In the genomic region with DNA sequence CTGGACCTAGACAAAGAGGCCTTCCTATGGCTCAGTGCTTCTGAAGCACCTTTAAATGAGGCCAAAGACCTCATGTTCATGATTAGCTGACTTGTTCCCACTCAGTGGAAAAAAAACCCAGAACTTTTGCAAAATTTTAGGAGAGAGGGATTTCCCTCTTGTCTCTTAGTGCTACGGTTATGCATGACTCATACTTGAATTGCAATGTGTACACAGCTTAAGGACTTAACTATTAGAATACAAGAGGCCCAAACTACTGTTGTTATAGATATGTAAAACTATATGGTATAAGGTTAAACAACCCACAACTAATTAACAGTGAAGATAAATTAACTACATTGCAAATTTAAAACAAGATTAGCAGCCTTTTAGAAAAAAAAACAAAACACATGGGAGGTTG, we compare ENCODE assay signal across 22 cellular contexts. TPM values are rescaled to one million over a fixed set of nuclear protein-coding genes. Genes with fewer than 3 reads are reported as not detected.
A peak's percentile ranks its signal among the peaks of the same experiment; 100 is the strongest.
DNase-seq lines count a peak whose midpoint lies in the region; ATAC-seq and TF ChIP-seq lines count a peak whose summit lies in the region.
"Had no signal": no experiment of that assay in that cellular context is flagged by ENCODE, and none has a peak within 500 bp of the region (broad histone marks: within the 10 kb centered on the region; RNA-seq: fewer than 3 reads in every experiment).

No MANE protein-coding gene starts in this region.

- H3K4me1 ChIP-seq in breast epithelium (no peaks in the 10 kb centered on the region), RWPE2 (ENCODE audit: insufficient read depth, poor library complexity, severe bottlenecking) (no peaks in the 10 kb centered on the region), upper lobe of right lung (no peaks in the 10 kb centered on the region)
- H3K4me1 ChIP-seq: adrenal gland, neural progenitor cell, sigmoid colon, tibial nerve had no signal

- no peaks in the 10 kb centered on the region for H3K9me3 ChIP-seq in breast epithelium
- H3K9me3 ChIP-seq in RWPE2 (ENCODE audit: severe bottlenecking): no peaks in the 10 kb centered on the region
- no peaks in the 10 kb centered on the region for H3K9me3 ChIP-seq in upper lobe of right lung
- H3K9me3 ChIP-seq: adrenal gland, sigmoid colon, tibial nerve had no signal

- H3K4me3 ChIP-seq in breast epithelium (no peak overlapping the region), RWPE2 (ENCODE audit: severe bottlenecking) (no peak overlapping the region), upper lobe of right lung (no peak overlapping the region)
- H3K4me3 ChIP-seq: adrenal gland, neural progenitor cell, sigmoid colon, tibial nerve had no signal

- no peak overlapping the region for H3K27ac Mint-ChIP-seq in MCF 10A (ENCODE audit: low read depth, unreplicated experiment)
- H3K27ac Mint-ChIP-seq: neural progenitor cell had no signal

- no peaks in the 10 kb centered on the region for H3K27me3 ChIP-seq in breast epithelium
- no peaks in the 10 kb centered on the region for H3K27me3 ChIP-seq in RWPE2 (ENCODE audit: insufficient read depth, poor library complexity, severe bottlenecking)
- no peaks in the 10 kb centered on the region for H3K27me3 ChIP-seq in upper lobe of right lung
- H3K27me3 ChIP-seq: adrenal gland, neural progenitor cell, sigmoid colon, tibial nerve had no signal

- POLR2A ChIA-PET in MCF 10A (lab: Yijun Ruan, JAX): no interaction called here

- no peaks in the 10 kb centered on the region for H3K9me3 Mint-ChIP-seq in MCF 10A (ENCODE audit: unreplicated experiment)
- H3K9me3 Mint-ChIP-seq: neural progenitor cell had no signal

- no peak for TF ChIP-seq POLR2A in breast epithelium (IDR thresholded peaks at IDR 0.05)

- intact Hi-C loops in MCF 10A (cut with micrococcal nuclease) (no loop called here), breast epithelium (cut with DNase I; ENCODE audit: low total_unique reads) (no loop called here), upper lobe of right lung (cut with DNase I) (no loop called here)

- H3K36me3 Mint-ChIP-seq in MCF 10A (ENCODE audit: insufficient read depth, unreplicated experiment): no peaks in the 10 kb centered on the region
- H3K36me3 Mint-ChIP-seq: neural progenitor cell had no signal

- ATAC-seq in RWPE2 (ENCODE audit: low read depth) (peak; percentile 59; the same call in 1 of the 3 replicates), upper lobe of right lung (peak; percentile 62), HG02885 (IDR thresholded peaks at IDR 0.05; ENCODE audit: poor library complexity, unreplicated experiment) (no peak)
- ATAC-seq: Right ventricle myocardium inferior had no signal

- no peaks in the 10 kb centered on the region for H3K36me3 ChIP-seq in breast epithelium
- H3K36me3 ChIP-seq in RWPE2 (ENCODE audit: low read depth): no peaks in the 10 kb centered on the region
- H3K36me3 ChIP-seq in upper lobe of right lung: no peaks in the 10 kb centered on the region
- H3K36me3 ChIP-seq: adrenal gland, neural progenitor cell, sigmoid colon, tibial nerve had no signal

- TF ChIP-seq CTCF in MCF 10A (IDR thresholded peaks at IDR 0.05; ENCODE audit: unreplicated experiment): no peak
- TF ChIP-seq CTCF in breast epithelium (IDR thresholded peaks at IDR 0.05): no peak
- no peak for TF ChIP-seq CTCF in RWPE2 (IDR thresholded peaks at IDR 0.05; ENCODE audit: poor library complexity, severe bottlenecking)
- TF ChIP-seq CTCF in upper lobe of right lung (IDR thresholded peaks at IDR 0.05): no peak

- no peak overlapping the region for H3K27ac ChIP-seq in breast epithelium
- no peak overlapping the region for H3K27ac ChIP-seq in RWPE2 (ENCODE audit: poor library complexity, severe bottlenecking)
- H3K27ac ChIP-seq in upper lobe of right lung: no peak overlapping the region
- H3K27ac ChIP-seq: adrenal gland, neural progenitor cell, sigmoid colon, tibial nerve, VCaP had no signal

- no peaks in the 10 kb centered on the region for H3K4me1 Mint-ChIP-seq in MCF 10A (ENCODE audit: insufficient read depth, unreplicated experiment)
- H3K4me1 Mint-ChIP-seq: neural progenitor cell had no signal

- no TSS peak for BruUV-seq in MCF 10A (replicated peaks; lab: Mats Ljungman, UMichigan)

- H3K27me3 Mint-ChIP-seq in MCF 10A (ENCODE audit: insufficient read depth, unreplicated experiment): peaks cover 48% of the 10 kb centered on the region

- H3K4me3 Mint-ChIP-seq in MCF 10A (ENCODE audit: unreplicated experiment): no peak overlapping the region
- H3K4me3 Mint-ChIP-seq: neural progenitor cell had no signal

- DNase-seq in MCF 10A (ENCODE audit: unreplicated experiment) (peak; percentile 20), breast epithelium (ENCODE audit: low spot score in 2 of 2) (no peak), RWPE2 (ENCODE audit: low spot score) (no peak), fibroblast of peridontal ligament (ENCODE audit: extremely low read depth) (peak; percentile 31), upper lobe of right lung (no peak), NCI-H2107 treated with DMSO at 0.1 percent for 48 hours (lab: John Stamatoyannopoulos, UW; ENCODE audit: unreplicated experiment) (no peak), germinal center (ENCODE audit: low spot score) (no peak)
- DNase-seq: activated effector memory CD4-positive, alpha-beta T cell treated with anti-CD3 and anti-CD28 coated beads, Interleukin-2, amount 50 U/mL, for 16 hours; adrenal gland; cortex of kidney; Karpas-422; kidney glomerular epithelial cell; NCI-H1105; NCI-H2029; NCI-H345; NCI-H748 treated with DMSO at 0.1 percent for 48 hours; sigmoid colon had no signal

- CTCF ChIA-PET in MCF 10A (lab: Yijun Ruan, JAX): interaction anchor here (0.8 kb wide), 1 partner anchor 61 kb away, joined by 3 read pairs; no protein-coding TSS in a partner anchor

RNA-seq across cellular contexts. Expression of gene HLA-A, which starts 32.3 kb away (rescaled TPM):
- total RNA-seq in MCF 10A (2022) (139 and 217 TPM in 2 replicates), breast epithelium (100 to 1,000 TPM; 327 to 617 (median 473) TPM), upper lobe of right lung (1,071 TPM)

Comparison
In these comparisons a context has a peak if more than half of its experiments do, and no peak if none do; other contexts are left out.
1. DNase-seq: peak in MCF 10A (single experiment) and fibroblast of peridontal ligament (single experiment); none in breast epithelium (0 of 2), RWPE2 (single experiment), upper lobe of right lung (single experiment), NCI-H2107 treated with DMSO at 0.1 percent for 48 hours (single experiment) and germinal center (single experiment).